Comparison of ENCODE assay signal across 8 cellular contexts in the genomic region with DNA sequence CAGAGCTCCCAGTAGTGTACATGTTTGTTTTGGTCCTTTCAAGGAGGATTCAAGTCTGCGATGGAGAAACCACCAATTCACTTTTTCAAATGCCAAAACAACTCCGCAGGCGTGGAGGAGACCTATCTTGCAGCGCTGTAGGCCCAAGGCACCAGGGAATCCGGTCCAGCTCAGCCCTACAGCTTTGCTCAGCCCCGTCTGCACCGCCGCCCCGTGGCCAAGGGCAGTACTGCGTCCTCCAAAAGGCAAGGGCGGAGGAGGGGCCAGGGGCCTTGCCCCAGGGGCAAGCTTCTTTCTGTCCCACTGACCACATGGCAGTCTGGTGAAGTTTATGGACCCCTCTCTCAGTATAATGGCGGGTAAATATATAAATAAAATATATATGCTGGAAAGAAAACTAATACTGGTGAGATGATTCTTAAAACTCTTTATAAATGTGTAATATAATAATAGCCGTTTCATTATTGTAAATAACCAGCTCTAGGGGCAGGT. TPM values are rescaled to one million over a fixed set of nuclear protein-coding genes. Genes with fewer than 3 reads are reported as not detected.
DNase-seq lines count a peak whose midpoint lies in the region; ATAC-seq and FAIRE-seq lines count a peak whose summit lies in the region.

No MANE protein-coding gene starts in this region.

- intact Hi-C loops in left colon (cut with DNase I, micrococcal nuclease), result loop anchor here in 1 of 2 donors (10.0 kb wide), 1 partner anchor 151 kb away; no protein-coding TSS in a partner anchor

- peak; percentile 73 for FAIRE-seq in GM19239 (lab: Jason Lieb, UNC)

- ATAC-seq in left colon, result peak; percentile 99
- ATAC-seq in HG03520 (IDR thresholded peaks at IDR 0.05; ENCODE audit: unreplicated experiment), result no peak

- DNase-seq in AG08396 (ENCODE audit: low spot score) (peak; percentile 94), GM19239 (ENCODE audit: insufficient read length, low spot score) (peak; percentile 90), NCI-H226 (peak; percentile 73), cerebellum (ENCODE audit: low spot score) (peak; percentile 91), left colon (peak; percentile 68 to 86)
- peak; percentile 70 to 76 for DNase-seq in activated CD4-positive, alpha-beta T cell treated with anti-CD3 and anti-CD28 coated beads for 24 hours (ENCODE audit: low read depth in 2 of 2)
- DNase-seq in stimulated activated CD4-positive, alpha-beta T cell treated with anti-CD3 and anti-CD28 coated beads, Interleukin-4, amount 100 ng/mL, for 1 hour, result peak; percentile 84

RNA-seq across cellular contexts. Expression of a gene that starts 0.7 kb away (rescaled TPM):
- total RNA-seq in cerebellum (not detected), left colon (under 1 TPM; 0.27 to 0.87 TPM)

RNA-seq across cellular contexts. Expression of a gene that starts 13.3 kb away (rescaled TPM):
- 49.0 TPM for total RNA-seq in cerebellum
- total RNA-seq in left colon, result 1 to 10 TPM; 3.7 to 4.0 TPM
